30 cellular contexts compared by ENCODE assay signal in genomic region chr2:240876475-240877251, GRCh38. TPM values are rescaled to one million over a fixed set of nuclear protein-coding genes. Genes with fewer than 3 reads are reported as not detected.
DNase-seq lines count a peak whose midpoint lies in the region; ATAC-seq lines count a peak whose summit lies in the region.
"Had no signal": no experiment of that assay in that cellular context is flagged by ENCODE, and none has a peak within 500 bp of the region (broad histone marks: within the 10 kb centered on the region; RNA-seq: fewer than 3 reads in every experiment).

No MANE protein-coding gene starts in this region.

- peak overlapping the region; percentile 6 for H4K8ac ChIP-seq in neuronal stem cell (ENCODE audit: low read depth, low read length)

- peak overlapping the region; percentile 8 for H3K23ac ChIP-seq in neuronal stem cell (ENCODE audit: low read depth, low read length, poor library complexity)

- H3K4me2 ChIP-seq in BLaER1 treated with 17β-estradiol and CSF1 and Interleukin-3, amounts not matched to agents 10 nM and 100 nM: peak overlapping the region in 8 of 11 experiments; percentile 31 to 66 (median 55); a peak in 15 of 22 replicates
- H3K4me2 ChIP-seq in neuronal stem cell (ENCODE audit: insufficient read depth, low read length, poor library complexity, severe bottlenecking): no peak overlapping the region
- H3K4me2 ChIP-seq: PC-9, smooth muscle cell had no signal

- H4K91ac ChIP-seq in neuronal stem cell (ENCODE audit: low read depth, low read length, poor library complexity): no peak overlapping the region

- DNase-seq in HuH-7 (ENCODE audit: low spot score) (peak; percentile 50), left colon (peak; percentile 84 to 92), neuronal stem cell (ENCODE audit: low spot score) (no peak), NCI-H2029 (lab: John Stamatoyannopoulos, UW) (no peak), COLO829 (ENCODE audit: low spot score) (no peak), T-helper 2 cell (no peak)
- DNase-seq: activated CD4-positive, alpha-beta T cell treated with anti-CD3 and anti-CD28 coated beads for 4 hours; activated CD8-positive, alpha-beta memory T cell treated with anti-CD3 and anti-CD28 coated beads for 24 hours; activated naive CD4-positive, alpha-beta T cell; activated T-cell treated with anti-CD3 and anti-CD28 coated beads, Interleukin-2, amount 50 U/mL, for 1 hour; amniotic stem cell; effector memory CD8-positive, alpha-beta T cell; foreskin keratinocyte; immature natural killer cell; NCI-H1436 treated with DMSO at 0.1 percent for 48 hours; NCI-H524; NK-92 treated with Interleukin-12 subunit alpha and Interleukin-12 subunit beta, amount 100 ng/mL, for 24 hours; PC-9; T-helper 1 cell had no signal

- H3K9me3 ChIP-seq in BLaER1 treated with 17β-estradiol and CSF1 and Interleukin-3, amounts not matched to agents 10 nM and 100 nM (replicated peaks in 1 of 11): no peaks in the 10 kb centered on the region
- no peaks in the 10 kb centered on the region for H3K9me3 ChIP-seq in neuronal stem cell (replicated peaks in 1 of 2; ENCODE audit: control insufficient read depth in 2 of 2, insufficient read depth in 1 of 2, low read depth in 1 of 2, low read length in 2 of 2)
- H3K9me3 ChIP-seq: thoracic aorta had no signal

- ATAC-seq in left colon: peak; percentile 80
- no peak for ATAC-seq in HG02970 (IDR thresholded peaks at IDR 0.05; ENCODE audit: low FRiP score, unreplicated experiment)
- ATAC-seq: effector memory CD8-positive, alpha-beta T cell; foreskin keratinocyte; HCT116 had no signal

- peak overlapping the region; percentile 40 for H3K14ac ChIP-seq in neuronal stem cell (ENCODE audit: low read length)

- H3K4me3 ChIP-seq in BLaER1 treated with 17β-estradiol and CSF1 and Interleukin-3, amounts not matched to agents 10 nM and 100 nM: no peak overlapping the region
- H3K4me3 ChIP-seq in neuronal stem cell (ENCODE audit: low read length in 2 of 2): no peak overlapping the region
- H3K4me3 ChIP-seq: PC-9, smooth muscle cell, thoracic aorta had no signal

- H3K79me1 ChIP-seq in neuronal stem cell (ENCODE audit: low read depth, low read length): no peaks in the 10 kb centered on the region

- H3K18ac ChIP-seq in neuronal stem cell (ENCODE audit: low read length): peak overlapping the region; percentile 13

- H4K20me1 ChIP-seq in BLaER1 treated with 17β-estradiol and CSF1 and Interleukin-3, amounts not matched to agents 10 nM and 100 nM: peaks cover 0 to 8% (median 0%) of the 10 kb centered on the region in 11 experiments; a peak in 2 of 22 replicates

- no peak overlapping the region for H2AK5ac ChIP-seq in neuronal stem cell (ENCODE audit: low read depth, low read length)

- intact Hi-C loops in left colon (cut with DNase I, micrococcal nuclease): no loop called here

- H3K36me3 ChIP-seq in BLaER1 treated with 17β-estradiol and CSF1 and Interleukin-3, amounts not matched to agents 10 nM and 100 nM: no peaks in the 10 kb centered on the region
- H3K36me3 ChIP-seq in neuronal stem cell (replicated peaks in 1 of 2; ENCODE audit: control insufficient read depth in 2 of 2, insufficient read depth in 2 of 2, low read length in 2 of 2): peaks cover 0 to 2% of the 10 kb centered on the region in 2 donors
- H3K36me3 ChIP-seq: thoracic aorta had no signal

- peak overlapping the region; percentile 67 for H2BK15ac ChIP-seq in neuronal stem cell (ENCODE audit: low read length)

- no peak overlapping the region for H3K27ac ChIP-seq in BLaER1 treated with 17β-estradiol and CSF1 and Interleukin-3, amounts not matched to agents 10 nM and 100 nM
- H3K27ac ChIP-seq in neuronal stem cell (replicated peaks; ENCODE audit: low read length): no peak overlapping the region
- H3K27ac ChIP-seq: C4-2B, foreskin keratinocyte, PC-9, thoracic aorta had no signal

- peaks cover 0 to 34% (median 25%) of the 10 kb centered on the region in 10 experiments; a peak in 16 of 20 replicates for H3K4me1 ChIP-seq in BLaER1 treated with 17β-estradiol and CSF1 and Interleukin-3, amounts not matched to agents 10 nM and 100 nM
- H3K4me1 ChIP-seq in neuronal stem cell (ENCODE audit: control insufficient read depth in 2 of 2, insufficient read depth in 1 of 2, low read depth in 1 of 2, low read length in 2 of 2): no peaks in the 10 kb centered on the region
- H3K4me1 ChIP-seq: foreskin keratinocyte had no signal

- H3K4ac ChIP-seq in neuronal stem cell (ENCODE audit: low read length): no peak overlapping the region

- no peak overlapping the region for H2AFZ ChIP-seq in neuronal stem cell (ENCODE audit: low read length)
- H2AFZ ChIP-seq: PC-9 had no signal

- peak overlapping the region in 2 of 11 experiments; percentile 31 to 46; a peak in 3 of 22 replicates for H3K9ac ChIP-seq in BLaER1 treated with 17β-estradiol and CSF1 and Interleukin-3, amounts not matched to agents 10 nM and 100 nM
- peak overlapping the region; percentile 21 for H3K9ac ChIP-seq in neuronal stem cell (ENCODE audit: low read depth, low read length, poor library complexity)

- H2BK5ac ChIP-seq in neuronal stem cell (ENCODE audit: low read length): peak overlapping the region; percentile 53

- WGBS in neuronal stem cell (ENCODE audit: extremely low coverage in 2 of 2, insufficient read length in 2 of 2, insufficient replicate concordance in 1 of 2), 2 donors: no CpG with 5 or more reads among the region's 18 CpGs

- H2BK12ac ChIP-seq in neuronal stem cell (ENCODE audit: low read length): no peak overlapping the region

- H2BK120ac ChIP-seq in neuronal stem cell (ENCODE audit: low read depth, low read length): peak overlapping the region; percentile 31

- H3K27me3 ChIP-seq in BLaER1 treated with 17β-estradiol and CSF1 and Interleukin-3, amounts not matched to agents 10 nM and 100 nM: no peaks in the 10 kb centered on the region
- peaks cover 0 to 31% (median 0%) of the 10 kb centered on the region in 3 experiments for H3K27me3 ChIP-seq in neuronal stem cell (ENCODE audit: control insufficient read depth in 3 of 3, insufficient read depth in 3 of 3, low read depth in 1 of 3, low read length in 3 of 3)

RNA-seq across cellular contexts. Expression of gene AGXT, which starts 8.0 kb away (rescaled TPM):
- 1 to 10 TPM in 1 of 2 donors, under 1 TPM in 1; 0.59 to 3.0 TPM for total RNA-seq in left colon
- polyA plus RNA-seq in neuronal stem cell (2013, experiment 1 of 2): not detected
- not detected for polyA plus RNA-seq in neuronal stem cell (2013, experiment 2 of 2)
- total RNA-seq: bronchial epithelial cell, foreskin keratinocyte, lower leg skin, MCF 10A, mononuclear cell, PC-9, smooth muscle cell, thoracic aorta had no signal
- polyA plus RNA-seq: esophagus, foreskin keratinocyte, immature natural killer cell, smooth muscle cell had no signal

RNA-seq across cellular contexts. Expression of gene MAB21L4, which starts 19.3 kb away (rescaled TPM):
- 10 to 100 TPM in 1 of 2 donors, 1 to 10 TPM in 1; 4.5 to 11.8 TPM for total RNA-seq in left colon
- polyA plus RNA-seq in neuronal stem cell (2013, experiment 1 of 2): not detected
- not detected for polyA plus RNA-seq in neuronal stem cell (2013, experiment 2 of 2)
- total RNA-seq: MCF 10A, mononuclear cell, thoracic aorta had no signal
- polyA plus RNA-seq: immature natural killer cell had no signal

RNA-seq across cellular contexts. Expression of gene CROCC2, which starts 29.5 kb away (rescaled TPM):
- total RNA-seq in left colon: under 1 TPM in 1 of 2 donors, not detected in 1; 0.06 TPM
- polyA plus RNA-seq in neuronal stem cell (2013, experiment 1 of 2): not detected
- polyA plus RNA-seq in neuronal stem cell (2013, experiment 2 of 2): not detected
- total RNA-seq: bronchial epithelial cell, foreskin keratinocyte, MCF 10A, mononuclear cell, PC-9, smooth muscle cell, thoracic aorta had no signal
- polyA plus RNA-seq: foreskin keratinocyte, immature natural killer cell, smooth muscle cell had no signal

RNA-seq across cellular contexts. Expression of gene KIF1A, which starts 56.6 kb away (rescaled TPM):
- 1 to 10 TPM; 2.1 to 2.2 TPM for total RNA-seq in left colon
- polyA plus RNA-seq in neuronal stem cell (2013, experiment 1 of 2): 32.5 TPM
- polyA plus RNA-seq in neuronal stem cell (2013, experiment 2 of 2): 33.9 TPM
- total RNA-seq: bronchial epithelial cell, foreskin keratinocyte, MCF 10A, mononuclear cell, PC-9 had no signal
- polyA plus RNA-seq: foreskin keratinocyte, immature natural killer cell had no signal

Comparison
In these comparisons a context has a peak if more than half of its experiments do, and no peak if none do; other contexts are left out.
1. DNase-seq: peak in HuH-7 (single experiment) and left colon (2 of 2); none in neuronal stem cell (single experiment), NCI-H2029 (single experiment), COLO829 (single experiment) and T-helper 2 cell (0 of 5).